In the genomic region with DNA sequence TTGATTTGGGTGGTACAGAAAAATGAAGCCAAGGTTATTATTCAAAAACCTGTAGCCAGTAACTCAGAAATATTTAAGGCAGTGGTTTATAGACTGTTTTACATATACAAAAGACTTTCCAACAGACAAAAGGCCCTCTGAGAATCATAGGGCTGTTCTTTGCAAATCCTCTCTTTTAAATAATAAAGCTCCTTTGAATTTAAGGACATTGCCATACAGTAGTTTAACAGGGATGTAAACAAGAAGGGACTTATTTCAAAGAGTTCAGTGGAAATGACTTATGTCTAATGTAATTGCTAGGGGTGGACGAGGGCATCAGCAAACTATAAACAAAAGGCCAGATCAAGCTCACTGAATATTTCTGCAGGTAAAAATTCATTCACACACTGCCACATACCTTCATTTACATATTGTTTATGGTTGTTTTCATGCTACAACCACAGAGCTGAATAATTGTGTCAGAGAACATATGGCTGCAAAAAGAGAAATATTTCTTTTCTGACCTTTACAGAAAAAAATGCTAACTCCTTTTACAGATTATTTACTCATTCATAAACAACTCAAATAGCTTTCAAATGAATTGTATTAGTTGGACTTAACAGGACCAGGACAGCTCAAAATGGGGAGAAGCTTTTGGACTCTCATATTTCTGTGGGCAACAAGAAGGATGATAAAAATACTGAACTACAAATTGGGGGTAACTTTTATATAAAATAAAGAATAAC, we compare ENCODE assay signal across 18 cellular contexts.
A peak's percentile ranks its signal among the peaks of the same experiment; 100 is the strongest.
DNase-seq lines count a peak whose midpoint lies in the region; ATAC-seq and TF ChIP-seq lines count a peak whose summit lies in the region.
"Had no signal": no experiment of that assay in that cellular context is flagged by ENCODE, and none has a peak within 500 bp of the region (broad histone marks: within the 10 kb centered on the region; RNA-seq: fewer than 3 reads in every experiment).

No MANE protein-coding gene starts in this region.

- H3K4me3 ChIP-seq in HUES48 (ENCODE audit: low read depth, low read length) = no peak overlapping the region
- no peak overlapping the region for H3K4me3 ChIP-seq in mesenchymal stem cell (ENCODE audit: insufficient read depth in 1 of 2, low read depth in 1 of 2, low read length in 2 of 2)
- no peak overlapping the region for H3K4me3 ChIP-seq in thyroid gland (replicated peaks in 1 of 3)
- H3K4me3 ChIP-seq: BLaER1 treated with 17β-estradiol and CSF1 and Interleukin-3, amounts not matched to agents 10 nM and 100 nM had no signal

- no peak overlapping the region for H2BK15ac ChIP-seq in mesenchymal stem cell (ENCODE audit: low read depth, poor library complexity, severe bottlenecking)

- H4K8ac ChIP-seq in mesenchymal stem cell (ENCODE audit: low read length) = no peak overlapping the region

- no peaks in the 10 kb centered on the region for H3K36me3 Mint-ChIP-seq in WTC11

- H3K36me3 ChIP-seq in HUES48 (ENCODE audit: control insufficient read depth, insufficient read depth, low read length) (no peaks in the 10 kb centered on the region), mesenchymal stem cell (ENCODE audit: control insufficient read depth in 1 of 2, insufficient read depth in 2 of 2, low read depth in 1 of 2, low read length in 2 of 2) (no peaks in the 10 kb centered on the region), thyroid gland (no peaks in the 10 kb centered on the region)
- H3K36me3 ChIP-seq: BLaER1 treated with 17β-estradiol and CSF1 and Interleukin-3, amounts not matched to agents 10 nM and 100 nM had no signal

- TF ChIP-seq CTCF in WTC11 (IDR thresholded peaks at IDR 0.05) = no peak
- no peak for TF ChIP-seq CTCF in thyroid gland (IDR thresholded peaks at IDR 0.05)

- WGBS in mesenchymal stem cell = no CpG with 5 or more reads among the region's 1 CpG
- WGBS in thyroid gland, 2 donors = 46 to 49% methylated on average over 1 of the region's 1 CpG

- H3K18ac ChIP-seq in mesenchymal stem cell (ENCODE audit: low read depth in 1 of 2, low read length in 2 of 2) = no peak overlapping the region

- no peak overlapping the region for H3K4ac ChIP-seq in mesenchymal stem cell (ENCODE audit: low read depth in 1 of 2, low read length in 2 of 2)

- no peak overlapping the region for H2AK5ac ChIP-seq in mesenchymal stem cell (ENCODE audit: low read length, severe bottlenecking)

- H3K79me1 ChIP-seq in mesenchymal stem cell (replicated peaks; ENCODE audit: low read length, poor library complexity, severe bottlenecking) = no peaks in the 10 kb centered on the region

- no peak overlapping the region for H3K4me3 Mint-ChIP-seq in WTC11

- DNase-seq in EL (peak; percentile 55), WTC11 (ENCODE audit: low spot score) (no peak), mesenchymal stem cell (peak; percentile 10), MV-4-11 (lab: John Stamatoyannopoulos, UW) (no peak), thyroid gland (no peak), head of caudate nucleus (no peak)
- DNase-seq: DMS 273 treated with DMSO at 0.1 percent for 48 hours, NCI-H1417 treated with DMSO at 0.1 percent for 48 hours, NCI-H2029, NCI-H510A treated with DMSO at 0.1 percent for 48 hours, OCI-M1, RPMI8226, T-helper 1 cell had no signal

- no peak overlapping the region for H3K23ac ChIP-seq in mesenchymal stem cell (ENCODE audit: low read length in 2 of 2)

- H3K9me3 ChIP-seq in HUES48 (ENCODE audit: control insufficient read depth, insufficient read depth, low read length) (0 out of 2 replicates have a peak, but pooled peaks cover 3% of the 10 kb centered on the region), mesenchymal stem cell (ENCODE audit: control insufficient read depth, low read length) (peaks cover 29% of the 10 kb centered on the region), thyroid gland (no peaks in the 10 kb centered on the region)

- no peak overlapping the region for H3K14ac ChIP-seq in mesenchymal stem cell (ENCODE audit: low read length in 2 of 2)

- POLR2A ChIA-PET in WTC11 (lab: Charles Lee) = no interaction called here

- H3K27me3 Mint-ChIP-seq in WTC11 (ENCODE audit: low read depth) = no peaks in the 10 kb centered on the region

- H3K27me3 ChIP-seq in HUES48 (ENCODE audit: control insufficient read depth, insufficient read depth, low read length) = no peaks in the 10 kb centered on the region
- no peaks in the 10 kb centered on the region for H3K27me3 ChIP-seq in mesenchymal stem cell (ENCODE audit: control insufficient read depth in 1 of 2, insufficient read depth in 1 of 2, low read length in 2 of 2)
- no peaks in the 10 kb centered on the region for H3K27me3 ChIP-seq in thyroid gland
- H3K27me3 ChIP-seq: BLaER1 treated with 17β-estradiol and CSF1 and Interleukin-3, amounts not matched to agents 10 nM and 100 nM had no signal

- peak overlapping the region; percentile 56 for H3K27ac ChIP-seq in HUES48 (ENCODE audit: low read depth, low read length)
- no peak overlapping the region for H3K27ac ChIP-seq in mesenchymal stem cell (ENCODE audit: low read length, poor library complexity, severe bottlenecking)
- no peak overlapping the region for H3K27ac ChIP-seq in thyroid gland
- H3K27ac ChIP-seq: BLaER1 treated with 17β-estradiol and CSF1 and Interleukin-3, amounts not matched to agents 10 nM and 100 nM; HL-60; KMS-11 had no signal

- no peak overlapping the region for H2AFZ ChIP-seq in mesenchymal stem cell (ENCODE audit: low read depth, low read length)

- H4K91ac ChIP-seq in mesenchymal stem cell (ENCODE audit: low read length) = no peak overlapping the region

- no peak overlapping the region for H2BK5ac ChIP-seq in mesenchymal stem cell (ENCODE audit: low read depth, low read length, poor library complexity, severe bottlenecking)

- H3K4me1 ChIP-seq in HUES48 (ENCODE audit: control insufficient read depth, insufficient read depth, low read length) (peaks cover 19% of the 10 kb centered on the region), mesenchymal stem cell (ENCODE audit: control insufficient read depth, insufficient read depth, low read depth, low read length) (no peaks in the 10 kb centered on the region), thyroid gland (no peaks in the 10 kb centered on the region)
- H3K4me1 ChIP-seq: BLaER1 treated with 17β-estradiol and CSF1 and Interleukin-3, amounts not matched to agents 10 nM and 100 nM had no signal

- no peak overlapping the region for H3K9ac ChIP-seq in HUES48 (ENCODE audit: low read depth, low read length)
- H3K9ac ChIP-seq in mesenchymal stem cell (ENCODE audit: low read length) = peak overlapping the region; percentile 31
- H3K9ac ChIP-seq: BLaER1 treated with 17β-estradiol and CSF1 and Interleukin-3, amounts not matched to agents 10 nM and 100 nM; KMS-11 had no signal

- no peak overlapping the region for H2BK12ac ChIP-seq in mesenchymal stem cell (ENCODE audit: low read length in 2 of 2)

- no peak overlapping the region for H2BK120ac ChIP-seq in mesenchymal stem cell (ENCODE audit: low read depth, low read length)

- CTCF ChIA-PET in WTC11 (lab: Charles Lee) = no interaction called here

- intact Hi-C loops in thyroid gland (cut with DNase I) (no loop called here), head of caudate nucleus (cut with DNase I) (no loop called here)

- H3K4me1 Mint-ChIP-seq in WTC11 = peaks cover 17% of the 10 kb centered on the region

- no peak overlapping the region for H3K27ac Mint-ChIP-seq in WTC11

- TF ChIP-seq POLR2A in thyroid gland (IDR thresholded peaks at IDR 0.05) = no peak

- ATAC-seq in WTC11 (peak; percentile 43), esophagus mucosa (no peak)

- H3K4me2 ChIP-seq in mesenchymal stem cell (ENCODE audit: low read length, poor library complexity, severe bottlenecking) = no peak overlapping the region
- H3K4me2 ChIP-seq: BLaER1 treated with 17β-estradiol and CSF1 and Interleukin-3, amounts not matched to agents 10 nM and 100 nM; KMS-11 had no signal

- peaks cover 19% of the 10 kb centered on the region; the same call in 1 of the 2 replicates for H3K9me3 Mint-ChIP-seq in WTC11

TF ChIP-seq in WTC11, 78 proteins besides CTCF, POLR2A, EP300 and RAD21:
- TF ChIP-seq OVOL2 (CRISPR knock-in tag; IDR thresholded peaks at IDR 0.05; ENCODE audit: borderline replicate concordance) = no peak
- no peak for TF ChIP-seq KAT7 (CRISPR knock-in tag; IDR thresholded peaks at IDR 0.05; ENCODE audit: borderline replicate concordance)
- TF ChIP-seq, protein P1, sequence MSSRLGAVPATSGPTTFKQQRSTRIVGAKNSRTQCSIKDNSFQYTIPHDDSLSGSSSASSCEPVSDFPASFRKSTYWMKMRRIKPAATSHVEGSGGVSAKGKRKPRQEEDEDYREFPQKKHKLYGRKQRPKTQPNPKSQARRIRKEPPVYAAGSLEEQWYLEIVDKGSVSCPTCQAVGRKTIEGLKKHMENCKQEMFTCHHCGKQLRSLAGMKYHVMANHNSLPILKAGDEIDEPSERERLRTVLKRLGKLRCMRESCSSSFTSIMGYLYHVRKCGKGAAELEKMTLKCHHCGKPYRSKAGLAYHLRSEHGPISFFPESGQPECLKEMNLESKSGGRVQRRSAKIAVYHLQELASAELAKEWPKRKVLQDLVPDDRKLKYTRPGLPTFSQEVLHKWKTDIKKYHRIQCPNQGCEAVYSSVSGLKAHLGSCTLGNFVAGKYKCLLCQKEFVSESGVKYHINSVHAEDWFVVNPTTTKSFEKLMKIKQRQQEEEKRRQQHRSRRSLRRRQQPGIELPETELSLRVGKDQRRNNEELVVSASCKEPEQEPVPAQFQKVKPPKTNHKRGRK (CRISPR knock-in tag; IDR thresholded peaks at IDR 0.05; ENCODE audit: borderline replicate concordance) = no peak
- no peak for TF ChIP-seq ZNF416 (CRISPR knock-in tag; IDR thresholded peaks at IDR 0.05)
- TF ChIP-seq, protein P2, sequence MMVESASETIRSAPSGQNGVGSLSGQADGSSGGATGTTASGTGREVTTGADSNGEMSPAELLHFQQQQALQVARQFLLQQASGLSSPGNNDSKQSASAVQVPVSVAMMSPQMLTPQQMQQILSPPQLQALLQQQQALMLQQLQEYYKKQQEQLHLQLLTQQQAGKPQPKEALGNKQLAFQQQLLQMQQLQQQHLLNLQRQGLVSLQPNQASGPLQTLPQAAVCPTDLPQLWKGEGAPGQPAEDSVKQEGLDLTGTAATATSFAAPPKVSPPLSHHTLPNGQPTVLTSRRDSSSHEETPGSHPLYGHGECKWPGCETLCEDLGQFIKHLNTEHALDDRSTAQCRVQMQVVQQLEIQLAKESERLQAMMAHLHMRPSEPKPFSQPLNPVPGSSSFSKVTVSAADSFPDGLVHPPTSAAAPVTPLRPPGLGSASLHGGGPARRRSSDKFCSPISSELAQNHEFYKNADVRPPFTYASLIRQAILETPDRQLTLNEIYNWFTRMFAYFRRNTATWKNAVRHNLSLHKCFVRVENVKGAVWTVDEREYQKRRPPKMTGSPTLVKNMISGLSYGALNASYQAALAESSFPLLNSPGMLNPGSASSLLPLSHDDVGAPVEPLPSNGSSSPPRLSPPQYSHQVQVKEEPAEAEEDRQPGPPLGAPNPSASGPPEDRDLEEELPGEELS (CRISPR knock-in tag; IDR thresholded peaks at IDR 0.05) = no peak
- TF ChIP-seq ZNF263 (CRISPR knock-in tag; IDR thresholded peaks at IDR 0.05; ENCODE audit: low read depth) = no peak

Comparison
In these comparisons a context has a peak if more than half of its experiments do, and no peak if none do; other contexts are left out.
1. DNase-seq: peak in EL (single experiment) and mesenchymal stem cell (single experiment); none in WTC11 (single experiment), MV-4-11 (single experiment), thyroid gland (0 of 2) and head of caudate nucleus (0 of 42).